ENCODE assay signal across 8 cellular contexts in genomic region chr20:13784893-13785715, GRCh38. TPM values are rescaled to one million over a fixed set of nuclear protein-coding genes. Genes with fewer than 3 reads are reported as not detected.
DNase-seq lines count a peak whose midpoint lies in the region; ATAC-seq, FAIRE-seq and TF ChIP-seq lines count a peak whose summit lies in the region.

Gene ESF1, minus strand, starts transcription at chr20:13784919. Its CDS starts 1,779 bp downstream, at chr20:13783140.
Gene NDUFAF5, plus strand, starts transcription at chr20:13785028. Its CDS starts 41 bp downstream, at chr20:13785069.

- H3K9me3 ChIP-seq in WERI-Rb-1 (ENCODE audit: severe bottlenecking), result no peaks in the 10 kb centered on the region
- H3K9me3 ChIP-seq in mammary epithelial cell (replicated peaks; ENCODE audit: insufficient read depth, low read length), result no peaks in the 10 kb centered on the region
- no peaks in the 10 kb centered on the region for H3K9me3 ChIP-seq in small intestine (ENCODE audit: control insufficient read depth, low read depth)

- CTCF ChIA-PET in mammary epithelial cell (lab: Charles Lee; ENCODE audit: low non-redundant PET), result no interaction called here

- dilution Hi-C loops in mammary epithelial cell (cut with HindIII; ENCODE audit: low sequenced_read_pairs), result no loop called here

- intact Hi-C loops in mammary epithelial cell (cut with micrococcal nuclease), result loop anchor here (5.0 to 10.0 kb wide), 2 partner anchors 150 to 858 kb away; partner anchors contain the start of gene TASP1

- H3K27me3 ChIP-seq in WERI-Rb-1 (ENCODE audit: insufficient read depth, low read depth, severe bottlenecking) (no peaks in the 10 kb centered on the region), mammary epithelial cell (ENCODE audit: insufficient read depth, low read length) (no peaks in the 10 kb centered on the region), small intestine (ENCODE audit: control insufficient read depth in 2 of 2, insufficient read depth in 2 of 2, low read length in 2 of 2) (no peaks in the 10 kb centered on the region)

- no peaks in the 10 kb centered on the region for H4K20me1 ChIP-seq in mammary epithelial cell (ENCODE audit: insufficient read depth, low read length)

- peaks cover 81% of the 10 kb centered on the region for H3K79me2 ChIP-seq in mammary epithelial cell (ENCODE audit: insufficient read depth, low read length)

- peak within 1 kb of the TSS; percentile 91 for H3K9ac ChIP-seq in mammary epithelial cell (ENCODE audit: insufficient read depth, low read length)

- peak within 1 kb of the TSS; percentile 93 for H2AFZ ChIP-seq in mammary epithelial cell (ENCODE audit: low read depth, low read length)

- H3K4me1 ChIP-seq in mammary epithelial cell (ENCODE audit: insufficient read depth, low read length) (peaks cover 18% of the 10 kb centered on the region), small intestine (ENCODE audit: control insufficient read depth in 2 of 2, insufficient read depth in 1 of 2, low read depth in 1 of 2, low read length in 1 of 2) (peaks cover 0 to 13% of the 10 kb centered on the region in 2 donors)

- peak within 1 kb of the TSS; percentile 92 for H3K4me2 ChIP-seq in mammary epithelial cell (ENCODE audit: insufficient read depth, low read depth, low read length)

- peak; percentile 95 for DNase-seq in ACHN
- peak; percentile 99 for DNase-seq in NCI-H2227 (lab: John Stamatoyannopoulos, UW; ENCODE audit: unreplicated experiment)
- peak; percentile 96 for DNase-seq in WERI-Rb-1
- peak; percentile 97 for DNase-seq in mammary epithelial cell
- DNase-seq in iPS-NIHi11 (ENCODE audit: low spot score), result peak; percentile 90
- peak; percentile 98 for DNase-seq in small intestine

- FAIRE-seq in small intestine (lab: Jason Lieb, UNC), result no peak

- WGBS in mammary epithelial cell (ENCODE audit: low coverage, missing lambda C conversion rate), result 3% methylated on average over 37 of the region's 54 CpGs
- WGBS in small intestine, 3 donors, result 0 to 1% (median 0%) methylated on average over 52 to 54 of the region's 54 CpGs

- H3K27ac ChIP-seq in WERI-Rb-1 (peak within 1 kb of the TSS; percentile 95), mammary epithelial cell (ENCODE audit: insufficient read depth, low read depth, low read length) (peak within 1 kb of the TSS; percentile 74), small intestine (ENCODE audit: low read depth in 1 of 2, low read length in 1 of 2) (peak within 1 kb of the TSS; percentile 76 to 86)

- no peak for TF ChIP-seq CTCF in WERI-Rb-1 (IDR thresholded peaks at IDR 0.05; ENCODE audit: low read depth, low read length)
- no peak for TF ChIP-seq CTCF in mammary epithelial cell (conservative IDR thresholded peaks at IDR 0.05 in 1 of 2, IDR thresholded peaks at IDR 0.05 in 1 of 2; ENCODE audit: extremely low read depth in 1 of 2, insufficient read depth in 1 of 2, low read depth in 1 of 2, low read length in 2 of 2)

- H3K36me3 ChIP-seq in WERI-Rb-1 (peaks cover 65% of the 10 kb centered on the region), mammary epithelial cell (ENCODE audit: insufficient read depth, low read length) (peaks cover 13% of the 10 kb centered on the region), small intestine (ENCODE audit: control insufficient read depth in 2 of 2, insufficient read depth in 2 of 2, low read length in 2 of 2) (peaks cover 3 to 4% of the 10 kb centered on the region in 2 donors)

- in situ Hi-C loops in ACHN (cut with HindIII; ENCODE audit: low pct_ligation_motif_present, low pct_unique_long_range_greater_than_20kb, low sequenced_read_pairs), result no loop called here
- in situ Hi-C loops in mammary epithelial cell (cut with MboI; ENCODE audit: low sequenced_read_pairs in 2 of 2), result no loop called here

- H3K4me3 ChIP-seq in WERI-Rb-1 (ENCODE audit: low read depth, low read length) (peak within 1 kb of the TSS; percentile 91), mammary epithelial cell (replicated peaks in 1 of 3; ENCODE audit: insufficient read depth in 1 of 3, low read depth in 2 of 3, low read length in 3 of 3) (peak within 1 kb of the TSS; percentile 86 to 95 (median 87)), small intestine (ENCODE audit: low read depth in 1 of 2, low read length in 2 of 2) (peak within 1 kb of the TSS; percentile 64 to 71)

- ATAC-seq in GM18873 (IDR thresholded peaks at IDR 0.05; ENCODE audit: low FRiP score, unreplicated experiment), result peak; percentile 99
- ATAC-seq in HG03139 (IDR thresholded peaks at IDR 0.05; ENCODE audit: unreplicated experiment), result peak; percentile 95

- BruUV-seq in mammary epithelial cell (replicated peaks; lab: Mats Ljungman, UMichigan), result TSS peak; percentile 26

RNA-seq across cellular contexts. Expression of gene ESF1, which starts in this region (rescaled TPM):
- total RNA-seq in mammary epithelial cell, result 10 to 100 TPM in 1 of 2 donors, 1 to 10 TPM in 1; 6.7 to 16.2 TPM
- polyA plus RNA-seq in mammary epithelial cell, result 2.7 TPM
- polyA minus RNA-seq in mammary epithelial cell, result 0.72 TPM
- polyA plus RNA-seq in small intestine, result 1 to 10 TPM; 7.2 to 9.2 (median 8.4) TPM

RNA-seq across cellular contexts. Expression of gene NDUFAF5, which starts in this region (rescaled TPM):
- total RNA-seq in mammary epithelial cell, result 10 to 100 TPM; 10.8 to 34.7 TPM
- polyA plus RNA-seq in mammary epithelial cell, result 10.8 TPM
- polyA minus RNA-seq in mammary epithelial cell, result 19.1 TPM
- polyA plus RNA-seq in small intestine, result 10 to 100 TPM; 20.5 to 46.7 (median 34.0) TPM

Comparison
In these comparisons a context has a peak if more than half of its experiments do, and no peak if none do; other contexts are left out.
1. Peak in every context shown above with its lines: DNase-seq, ATAC-seq, H3K4me3 ChIP-seq and H3K27ac ChIP-seq.